In genomic region chr12:63849641-63850040, GRCh38 we compare ENCODE assay signal across 24 cellular contexts. TPM values are rescaled to one million over a fixed set of nuclear protein-coding genes. Genes with fewer than 3 reads are reported as not detected.
DNase-seq lines count a peak whose midpoint lies in the region; ATAC-seq and TF ChIP-seq lines count a peak whose summit lies in the region.
"Had no signal": no experiment of that assay in that cellular context is flagged by ENCODE, and none has a peak within 500 bp of the region (broad histone marks: within the 10 kb centered on the region; RNA-seq: fewer than 3 reads in every experiment).

No MANE protein-coding gene starts in this region.

- no peak overlapping the region for H3K4me3 ChIP-seq in Caco-2 (ENCODE audit: low read depth, low read length)
- H3K4me3 ChIP-seq in PC-3 (ENCODE audit: low read length): no peak overlapping the region
- peak overlapping the region; percentile 48 for H3K4me3 ChIP-seq in endodermal cell (ENCODE audit: low read length)
- H3K4me3 ChIP-seq in neural cell (ENCODE audit: low read length): peak overlapping the region; percentile 12
- H3K4me3 ChIP-seq: GM23338, HAP-1 had no signal

- TF ChIP-seq EP300 in neural cell (conservative IDR thresholded peaks at IDR 0.05; ENCODE audit: poor library complexity, severe bottlenecking): no peak

- H4K20me1 ChIP-seq in PC-3 (ENCODE audit: low read length) (peaks cover 7% of the 10 kb centered on the region; the same call in 1 of the 2 replicates), neural cell (ENCODE audit: insufficient read depth) (no peaks in the 10 kb centered on the region)

- peaks cover 62% of the 10 kb centered on the region for H3K4me1 ChIP-seq in Caco-2
- H3K4me1 ChIP-seq in PC-3 (ENCODE audit: insufficient read depth, low read length): peaks cover 27% of the 10 kb centered on the region
- peaks cover 7% of the 10 kb centered on the region for H3K4me1 ChIP-seq in endodermal cell (ENCODE audit: control insufficient read depth, insufficient read depth, low read length)

- H3K4me1 Mint-ChIP-seq in Caco-2 (ENCODE audit: low read depth, unreplicated experiment) (peaks cover 21% of the 10 kb centered on the region), endodermal cell (peaks cover 31% of the 10 kb centered on the region)

- H3K27me3 ChIP-seq in Caco-2 (replicated peaks; ENCODE audit: control insufficient read depth, insufficient read depth, low read length) (no peaks in the 10 kb centered on the region), PC-3 (ENCODE audit: low read length) (no peaks in the 10 kb centered on the region), endodermal cell (ENCODE audit: control insufficient read depth, insufficient read depth, low read length, poor library complexity, severe bottlenecking) (no peaks in the 10 kb centered on the region), neural cell (ENCODE audit: insufficient read depth, low read depth, low read length) (no peaks in the 10 kb centered on the region)

- no peak for ATAC-seq in PC-3
- ATAC-seq: GM23338, HepG2, Right ventricle myocardium inferior, T-cell had no signal

- H3K4me3 Mint-ChIP-seq in Caco-2 (ENCODE audit: unreplicated experiment) (no peak overlapping the region), endodermal cell (no peak overlapping the region)
- H3K4me3 Mint-ChIP-seq: B cell, CD14-positive monocyte, GM23338, T-cell had no signal

- peaks cover 100% of the 10 kb centered on the region for H3K79me2 ChIP-seq in PC-3 (ENCODE audit: low read length)
- peaks cover 83% of the 10 kb centered on the region for H3K79me2 ChIP-seq in neural cell (replicated peaks; ENCODE audit: insufficient read depth, low read length)

- H2AFZ ChIP-seq in PC-3 (ENCODE audit: low read length) (no peak overlapping the region), neural cell (ENCODE audit: low read depth, low read length) (no peak overlapping the region)
- H2AFZ ChIP-seq: GM23338 had no signal

- WGBS in endodermal cell (ENCODE audit: insufficient coverage in 1 of 2, insufficient read length in 1 of 2), 2 experiments: 74 to 100% methylated on average over 1 to 3 of the region's 4 CpGs

- H3F3A ChIP-seq in PC-3 (ENCODE audit: low read length, unreplicated experiment) (no peaks in the 10 kb centered on the region), neural cell (ENCODE audit: insufficient read depth, low read length, poor library complexity, severe bottlenecking) (no peaks in the 10 kb centered on the region)

- POLR2A ChIA-PET in Caco-2 (lab: Charles Lee): interaction anchor here (0.6 kb wide), 1 partner anchor 53 kb away, joined by 4 read pairs; no protein-coding TSS in a partner anchor
- POLR2A ChIA-PET in PC-3 (lab: Charles Lee; ENCODE audit: unreplicated experiment): interaction anchor here (0.6 kb wide), 2 partner anchors 39 to 296 kb away, joined by 3 to 13 read pairs; no protein-coding TSS in a partner anchor

- DNase-seq in Caco-2 (no peak), PC-3 (no peak), endodermal cell (no peak), activated T-cell treated with anti-CD3 and anti-CD28 coated beads for 4 hours (no peak), SIG-M5 treated with dmso at 0.1 percent for 504 hours (lab: John Stamatoyannopoulos, UW; ENCODE audit: unreplicated experiment) (no peak), GM13977 (ENCODE audit: low spot score) (no peak)
- DNase-seq: DMS 273 treated with DMSO at 0.1 percent for 48 hours; DND-41; KBM-7; NCI-H1105; NCI-H2029 treated with DMSO at 0.1 percent for 48 hours; NCI-H226; NCI-H510A treated with DMSO at 0.1 percent for 48 hours; NCI-H774; NK-92 treated with Interleukin-12 subunit alpha and Interleukin-12 subunit beta, amount 100 ng/mL, for 24 hours; T-cell had no signal

- H3K9ac ChIP-seq in PC-3 (ENCODE audit: low read length): no peak overlapping the region
- peak overlapping the region; percentile 12 for H3K9ac ChIP-seq in endodermal cell (ENCODE audit: extremely low read depth, low read length, poor library complexity, severe bottlenecking)
- H3K9ac ChIP-seq in neural cell (ENCODE audit: low read length): no peak overlapping the region

- H3K27ac ChIP-seq in PC-3 (ENCODE audit: low read length) (no peak overlapping the region), endodermal cell (ENCODE audit: low read depth, low read length) (no peak overlapping the region), neural cell (ENCODE audit: low read length) (no peak overlapping the region)
- H3K27ac ChIP-seq: HL-60 had no signal

- in situ Hi-C loops in GM13977 (cut with MboI; ENCODE audit: low pct_unique_long_range_greater_than_20kb, low sequenced_read_pairs, unreplicated experiment): loop anchor here (25.0 kb wide), 1 partner anchor 538 kb away; the partner anchor contains the start of gene C12orf56

- H3K36me3 Mint-ChIP-seq in Caco-2 (ENCODE audit: insufficient read depth, unreplicated experiment): peaks cover 18% of the 10 kb centered on the region
- H3K36me3 Mint-ChIP-seq in endodermal cell (ENCODE audit: low read depth): no peaks in the 10 kb centered on the region
- H3K36me3 Mint-ChIP-seq: CD14-positive monocyte, T-cell had no signal

- no peaks in the 10 kb centered on the region for H3K9me2 ChIP-seq in PC-3 (replicated peaks; ENCODE audit: low read length)
- no peaks in the 10 kb centered on the region for H3K9me2 ChIP-seq in neural cell (ENCODE audit: insufficient read depth, low read length)

- H3K36me3 ChIP-seq in Caco-2 (ENCODE audit: control insufficient read depth, insufficient read depth, low read length): no peaks in the 10 kb centered on the region
- no peaks in the 10 kb centered on the region; the same call in 1 of the 2 replicates for H3K36me3 ChIP-seq in PC-3 (ENCODE audit: low read depth, low read length)
- H3K36me3 ChIP-seq in endodermal cell (ENCODE audit: control insufficient read depth, insufficient read depth, low read length): no peaks in the 10 kb centered on the region
- no peaks in the 10 kb centered on the region for H3K36me3 ChIP-seq in neural cell (ENCODE audit: insufficient read depth, low read length)
- H3K36me3 ChIP-seq: HAP-1 had no signal

- H3K27me3 Mint-ChIP-seq in Caco-2 (ENCODE audit: insufficient read depth, unreplicated experiment) (no peaks in the 10 kb centered on the region), endodermal cell (ENCODE audit: insufficient read depth) (no peaks in the 10 kb centered on the region)

- CTCF ChIA-PET in Caco-2 (lab: Charles Lee): no interaction called here
- CTCF ChIA-PET in PC-3 (lab: Charles Lee): no interaction called here

- H3K4me2 ChIP-seq in PC-3 (ENCODE audit: low read length) (peak overlapping the region; percentile 8; the same call in 1 of the 2 replicates), neural cell (ENCODE audit: low read length) (no peak overlapping the region)
- H3K4me2 ChIP-seq: GM23338 had no signal

- intact Hi-C loops in Caco-2 (cut with micrococcal nuclease; ENCODE audit: unreplicated experiment): loop anchor here (5.0 to 10.0 kb wide), 2 partner anchors 128 to 155 kb away; no protein-coding TSS in a partner anchor
- intact Hi-C loops in PC-3 (cut with micrococcal nuclease): loop anchor here (5.0 kb wide), 2 partner anchors 128 to 238 kb away; no protein-coding TSS in a partner anchor

- TF ChIP-seq RAD21 in neural cell (conservative IDR thresholded peaks at IDR 0.05): no peak

- H3K27ac Mint-ChIP-seq in Caco-2 (ENCODE audit: unreplicated experiment): peak overlapping the region; percentile 53
- H3K27ac Mint-ChIP-seq in endodermal cell: peak overlapping the region; percentile 61
- H3K27ac Mint-ChIP-seq: B cell, CD14-positive monocyte, GM23338, T-cell had no signal

- TF ChIP-seq CTCF in Caco-2 (IDR thresholded peaks at IDR 0.05; ENCODE audit: insufficient read depth in 1 of 2, low read depth in 1 of 2, low read length in 1 of 2, severe bottlenecking in 1 of 2, unreplicated experiment in 1 of 2) (no peak), PC-3 (conservative IDR thresholded peaks at IDR 0.05; ENCODE audit: low read depth, low read length) (no peak), endodermal cell (conservative IDR thresholded peaks at IDR 0.05) (no peak), neural cell (IDR thresholded peaks at IDR 0.05; ENCODE audit: poor library complexity, severe bottlenecking) (no peak), GM13977 (IDR thresholded peaks at IDR 0.05; ENCODE audit: extremely low read depth, insufficient read depth, missing control alignments) (no peak)

- H3K9me3 Mint-ChIP-seq in Caco-2 (ENCODE audit: unreplicated experiment) (no peaks in the 10 kb centered on the region), endodermal cell (no peaks in the 10 kb centered on the region)
- H3K9me3 Mint-ChIP-seq: GM23338, T-cell had no signal

- H3K9me3 ChIP-seq in Caco-2 (no peaks in the 10 kb centered on the region), PC-3 (ENCODE audit: low read length) (no peaks in the 10 kb centered on the region), endodermal cell (ENCODE audit: control insufficient read depth, low read length) (no peaks in the 10 kb centered on the region), neural cell (ENCODE audit: low read length) (no peaks in the 10 kb centered on the region)
- H3K9me3 ChIP-seq: HAP-1 had no signal

- BruUV-seq in Caco-2 (replicated peaks; lab: Mats Ljungman, UMichigan) (no TSS peak), PC-3 (replicated peaks; lab: Mats Ljungman, UMichigan) (no TSS peak)

TF ChIP-seq in neural cell, 6 proteins besides CTCF, POLR2A, EP300 and RAD21 (continues in another document):
- no peak for TF ChIP-seq POLR2AphosphoS5 (IDR thresholded peaks at IDR 0.05)
- no peak for TF ChIP-seq MXI1 (conservative IDR thresholded peaks at IDR 0.05; ENCODE audit: poor library complexity, severe bottlenecking)
- no peak for TF ChIP-seq EZH2 (IDR thresholded peaks at IDR 0.05; ENCODE audit: borderline replicate concordance, insufficient read depth, low read length, poor library complexity, severe bottlenecking)
- TF ChIP-seq SMC3 (conservative IDR thresholded peaks at IDR 0.05; ENCODE audit: poor library complexity): no peak
- no peak for TF ChIP-seq TAF1 (IDR thresholded peaks at IDR 0.05; ENCODE audit: low read depth)

RNA-seq across cellular contexts. Expression of gene SRGAP1, which starts 5.1 kb away (rescaled TPM):
- total RNA-seq in Caco-2 (2022) (21.7 and 22.1 TPM in 2 replicates), PC-3 (2014; rRNA removed) (7.5 and 11.0 TPM in 2 replicates), endodermal cell (10 to 100 TPM; 10.6 to 13.4 TPM)
- 6.4 TPM for polyA plus RNA-seq in endodermal cell (2013, experiment 1 of 2)
- polyA plus RNA-seq in endodermal cell (2013, experiment 2 of 2): 6.2 TPM
- polyA plus RNA-seq in neural cell: 4.8 and 30.9 TPM in 2 replicates
- polyA minus RNA-seq in neural cell: 34.1 and 75.2 TPM in 2 replicates

Comparison
In these comparisons a context has a peak if more than half of its experiments do, and no peak if none do; other contexts are left out.
1. H3K4me3 ChIP-seq: peak in endodermal cell (single experiment) and neural cell (single experiment); none in Caco-2 (single experiment) and PC-3 (single experiment).